ENCODE assay signal across 37 cellular contexts in the genomic region with DNA sequence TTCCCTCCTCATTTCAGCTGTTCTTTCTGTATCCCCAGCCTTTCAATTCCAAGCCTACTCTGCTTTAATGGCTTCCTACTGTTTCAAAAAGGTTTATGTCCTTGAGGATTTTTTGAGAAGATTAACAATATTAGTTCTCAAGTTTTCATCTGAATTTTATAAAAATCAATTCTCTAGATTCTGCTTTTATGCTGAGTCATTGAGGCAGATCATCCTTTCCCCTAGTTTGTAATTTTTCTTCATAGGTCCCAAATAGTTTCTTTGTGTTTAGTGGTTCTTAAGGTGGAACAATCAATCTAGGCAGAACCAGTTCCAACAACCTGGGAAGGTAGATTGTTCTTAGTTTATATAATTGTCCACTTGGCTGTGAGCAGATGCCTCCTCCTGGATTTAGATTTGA.
"Had no signal": no experiment of that assay in that cellular context is flagged by ENCODE, and none has a peak within 500 bp of the region (broad histone marks: within the 10 kb centered on the region; RNA-seq: fewer than 3 reads in every experiment).

No MANE protein-coding gene starts in this region.

- H3K27me3 ChIP-seq: brain microvascular endothelial cell, cardiac muscle cell, MG63 had no signal

- H3K4me3 ChIP-seq: cardiac muscle cell, MG63 had no signal

- ATAC-seq: activated T-cell treated with anti-CD3 and anti-CD28 coated beads, Interleukin-2, amount 50 U/mL, for 72 hours; activated T-helper 17 cell treated with anti-CD3 and anti-CD28 coated beads, Interleukin-2, amount 50 U/mL, for 72 hours; PC-3; Right ventricle myocardium inferior had no signal

- H3K4me3 Mint-ChIP-seq: activated CD4-positive, alpha-beta memory T cell treated with anti-CD3 and anti-CD28 coated beads, Interleukin-2, amount 10 ng/mL, durations not matched to agents 7 days and 5 days; activated naive CD8-positive, alpha-beta T cell treated with anti-CD3 and anti-CD28 coated beads for 36 hours; activated T-cell treated with anti-CD3 and anti-CD28 coated beads, Interleukin-2, amount 50 U/mL, for 72 hours; activated T-helper 17 cell treated with anti-CD3 and anti-CD28 coated beads, Interleukin-2, amount 50 U/mL, for 72 hours; central memory CD8-positive, alpha-beta T cell had no signal

- H3K4me1 Mint-ChIP-seq: central memory CD8-positive, alpha-beta T cell had no signal

- DNase-seq: activated CD4-positive, alpha-beta memory T cell treated with anti-CD3 and anti-CD28 coated beads, Interleukin-2, amount 10 ng/mL, durations not matched to agents 7 days and 5 days; activated CD4-positive, alpha-beta T cell treated with anti-CD3 and anti-CD28 coated beads for 1 hour; activated CD4-positive, alpha-beta T cell treated with anti-CD3 and anti-CD28 coated beads for 48 hours; activated CD4-positive, CD25-positive, alpha-beta regulatory T cell; activated effector memory CD4-positive, alpha-beta T cell treated with anti-CD3 and anti-CD28 coated beads, Interleukin-2, amount 50 U/mL, for 16 hours; activated naive CD4-positive, alpha-beta T cell; activated naive CD4-positive, alpha-beta T cell treated with anti-CD3 and anti-CD28 coated beads, Interleukin-2, amount 50 U/mL, for 16 hours; activated naive CD8-positive, alpha-beta T cell treated with anti-CD3 and anti-CD28 coated beads for 36 hours; activated T-cell treated with anti-CD3 and anti-CD28 coated beads, Interleukin-2, amount 50 U/mL, for 1 hour; activated T-cell treated with anti-CD3 and anti-CD28 coated beads, Interleukin-2, amount 50 U/mL, for 72 hours; amniotic stem cell; aorta; brain microvascular endothelial cell; Karpas-422; MG63; NCI-H1048; NCI-H1105 treated with DMSO at 0.1 percent for 48 hours; NCI-H1436; NCI-H1694; NCI-H1930; NCI-H2081 treated with DMSO at 0.1 percent for 48 hours; NCI-H2171; NCI-H510A; NCI-H526; NCI-H748 treated with DMSO at 0.1 percent for 48 hours; NK-92 treated with Interleukin-12 subunit alpha and Interleukin-12 subunit beta, amount 100 ng/mL, for 24 hours; PC-3; SIG-M5; SW 1271; T-helper 1 cell; T1000; WERI-Rb-1 had no signal

- H3K36me3 ChIP-seq: brain microvascular endothelial cell, cardiac muscle cell, MG63, WERI-Rb-1 had no signal

- H3K27ac Mint-ChIP-seq: activated CD4-positive, alpha-beta memory T cell treated with anti-CD3 and anti-CD28 coated beads, Interleukin-2, amount 10 ng/mL, durations not matched to agents 7 days and 5 days; activated naive CD8-positive, alpha-beta T cell treated with anti-CD3 and anti-CD28 coated beads for 36 hours; activated T-cell treated with anti-CD3 and anti-CD28 coated beads, Interleukin-2, amount 50 U/mL, for 72 hours; activated T-helper 17 cell treated with anti-CD3 and anti-CD28 coated beads, Interleukin-2, amount 50 U/mL, for 72 hours had no signal

- H3K27ac ChIP-seq: brain microvascular endothelial cell, cardiac muscle cell, RWPE1, WERI-Rb-1 had no signal

- H3K9me3 Mint-ChIP-seq: activated CD4-positive, alpha-beta memory T cell treated with anti-CD3 and anti-CD28 coated beads, Interleukin-2, amount 10 ng/mL, durations not matched to agents 7 days and 5 days; activated T-cell treated with anti-CD3 and anti-CD28 coated beads, Interleukin-2, amount 50 U/mL, for 72 hours; activated T-helper 17 cell treated with anti-CD3 and anti-CD28 coated beads, Interleukin-2, amount 50 U/mL, for 72 hours; central memory CD8-positive, alpha-beta T cell had no signal
